Comparison of ENCODE assay signal across 15 cellular contexts in genomic region chr10:101289541-101289940, GRCh38.
DNase-seq lines count a peak whose midpoint lies in the region; ATAC-seq, FAIRE-seq and TF ChIP-seq lines count a peak whose summit lies in the region.
"Had no signal": no experiment of that assay in that cellular context is flagged by ENCODE, and none has a peak within 500 bp of the region (broad histone marks: within the 10 kb centered on the region; RNA-seq: fewer than 3 reads in every experiment).

No MANE protein-coding gene starts in this region.

- H2AFZ ChIP-seq in endothelial cell of umbilical vein (ENCODE audit: low read depth, low read length) (no peak overlapping the region), neuronal stem cell (ENCODE audit: low read length) (no peak overlapping the region)

- H3K9me3 ChIP-seq in endothelial cell of umbilical vein (replicated peaks; ENCODE audit: control insufficient read depth, insufficient read depth, low read length) (no peaks in the 10 kb centered on the region), neuronal stem cell (replicated peaks in 1 of 2; ENCODE audit: control insufficient read depth in 2 of 2, insufficient read depth in 1 of 2, low read depth in 1 of 2, low read length in 2 of 2) (no peaks in the 10 kb centered on the region)

- TF ChIP-seq CTCF in endothelial cell of umbilical vein (IDR thresholded peaks at IDR 0.05; ENCODE audit: extremely low read depth in 1 of 2, insufficient read depth in 1 of 2, low read depth in 1 of 2, low read length in 2 of 2) (no peak), foreskin keratinocyte (conservative IDR thresholded peaks at IDR 0.05) (no peak)

- no peak overlapping the region for H4K8ac ChIP-seq in neuronal stem cell (ENCODE audit: low read depth, low read length)

- H3K79me1 ChIP-seq in neuronal stem cell (ENCODE audit: low read depth, low read length): no peaks in the 10 kb centered on the region

- H2AK5ac ChIP-seq in neuronal stem cell (ENCODE audit: low read depth, low read length): no peak overlapping the region

- H3K27ac ChIP-seq in endothelial cell of umbilical vein (ENCODE audit: insufficient read depth, low read depth, low read length) (no peak overlapping the region), neuronal stem cell (replicated peaks; ENCODE audit: low read length) (no peak overlapping the region), foreskin keratinocyte (no peak overlapping the region)
- H3K27ac ChIP-seq: 22Rv1, BLaER1 had no signal

- H3K4me1 ChIP-seq in endothelial cell of umbilical vein (ENCODE audit: control insufficient read depth, extremely low read depth, insufficient read depth, low read length) (peaks cover 2% of the 10 kb centered on the region), neuronal stem cell (ENCODE audit: control insufficient read depth in 2 of 2, insufficient read depth in 1 of 2, low read depth in 1 of 2, low read length in 2 of 2) (peaks cover 14 to 36% of the 10 kb centered on the region in 2 donors), foreskin keratinocyte (no peaks in the 10 kb centered on the region)

- no TSS peak for BruUV-seq in endothelial cell of umbilical vein (replicated peaks; lab: Mats Ljungman, UMichigan)

- H3K27ac Mint-ChIP-seq in activated naive CD8-positive, alpha-beta T cell treated with anti-CD3 and anti-CD28 coated beads for 36 hours: no peak overlapping the region
- H3K27ac Mint-ChIP-seq: CD8-positive, alpha-beta memory T cell had no signal

- H2BK5ac ChIP-seq in neuronal stem cell (ENCODE audit: low read length): no peak overlapping the region

- H3K4me3 ChIP-seq in endothelial cell of umbilical vein (replicated peaks in 1 of 3; ENCODE audit: insufficient read depth in 1 of 3, low read depth in 1 of 3, low read length in 3 of 3) (no peak overlapping the region), neuronal stem cell (ENCODE audit: low read length in 2 of 2) (peak overlapping the region in 1 of 2 donors; percentile 3)
- H3K4me3 ChIP-seq: BLaER1 had no signal

- no peaks in the 10 kb centered on the region for H3K36me3 Mint-ChIP-seq in activated naive CD8-positive, alpha-beta T cell treated with anti-CD3 and anti-CD28 coated beads for 36 hours
- H3K36me3 Mint-ChIP-seq: CD8-positive, alpha-beta memory T cell had no signal

- no peaks in the 10 kb centered on the region for H3K9me1 ChIP-seq in endothelial cell of umbilical vein (replicated peaks; ENCODE audit: control insufficient read depth, extremely low read depth, insufficient read depth, low read length)

- H2BK15ac ChIP-seq in neuronal stem cell (ENCODE audit: low read length): no peak overlapping the region

- CTCF ChIA-PET in endothelial cell of umbilical vein (lab: Charles Lee): interaction anchor here (0.8 to 4.6 kb wide), 9 partner anchors 9 to 281 kb away, joined by 3 to 52 read pairs (median 23); no protein-coding TSS in a partner anchor

- H3K4me3 Mint-ChIP-seq in activated naive CD8-positive, alpha-beta T cell treated with anti-CD3 and anti-CD28 coated beads for 36 hours: no peak overlapping the region

- H3K27me3 Mint-ChIP-seq in activated naive CD8-positive, alpha-beta T cell treated with anti-CD3 and anti-CD28 coated beads for 36 hours: peaks cover 83% of the 10 kb centered on the region

- TF ChIP-seq POLR2A in endothelial cell of umbilical vein (IDR thresholded peaks at IDR 0.05; ENCODE audit: low read depth, low read length): no peak

- H3K4me1 Mint-ChIP-seq in activated naive CD8-positive, alpha-beta T cell treated with anti-CD3 and anti-CD28 coated beads for 36 hours: peaks cover 13% of the 10 kb centered on the region

- H2BK12ac ChIP-seq in neuronal stem cell (ENCODE audit: low read length): no peak overlapping the region

- dilution Hi-C loops in endothelial cell of umbilical vein (cut with MboI; ENCODE audit: extremely low pct_ligation_motif_present, low sequenced_read_pairs): no loop called here

- peak overlapping the region; percentile 56 for H3K23ac ChIP-seq in neuronal stem cell (ENCODE audit: low read depth, low read length, poor library complexity)

- no peak for FAIRE-seq in endothelial cell of umbilical vein (lab: Jason Lieb, UNC)

- peak; percentile 9 for DNase-seq in DMS79 (lab: John Stamatoyannopoulos, UW)
- DNase-seq in NCI-H510A (lab: John Stamatoyannopoulos, UW): peak; percentile 54
- DNase-seq in endothelial cell of umbilical vein (ENCODE audit: low read depth, low spot score): no peak
- no peak for DNase-seq in neuronal stem cell (ENCODE audit: low spot score)
- no peak for DNase-seq in cardiac septum (ENCODE audit: low spot score)
- no peak for DNase-seq in foreskin keratinocyte
- DNase-seq in activated naive CD8-positive, alpha-beta T cell treated with anti-CD3 and anti-CD28 coated beads for 36 hours: no peak
- no peak for DNase-seq in activated effector memory CD4-positive, alpha-beta T cell treated with Interleukin-2 at 50 U/mL for 16 hours
- DNase-seq: CD8-positive, alpha-beta memory T cell; DMS 273 treated with DMSO at 0.1 percent for 48 hours; NCI-H2227 treated with DMSO at 0.1 percent for 48 hours; SHP77 treated with DMSO at 0.1 percent for 48 hours had no signal

- H3K4ac ChIP-seq in neuronal stem cell (ENCODE audit: low read length): no peak overlapping the region

- no peak overlapping the region for H2BK120ac ChIP-seq in neuronal stem cell (ENCODE audit: low read depth, low read length)

- no peak for ATAC-seq in foreskin keratinocyte
- ATAC-seq: Panc1 had no signal

- H3K9ac ChIP-seq in endothelial cell of umbilical vein (replicated peaks; ENCODE audit: extremely low read depth, insufficient read depth, low read length) (no peak overlapping the region), neuronal stem cell (ENCODE audit: low read depth, low read length, poor library complexity) (no peak overlapping the region)
- H3K9ac ChIP-seq: BLaER1 had no signal

- no peak overlapping the region for H3K14ac ChIP-seq in neuronal stem cell (ENCODE audit: low read length)

- no peak overlapping the region for H3K18ac ChIP-seq in neuronal stem cell (ENCODE audit: low read length)

- intact Hi-C loops in endothelial cell of umbilical vein (cut with micrococcal nuclease) (no loop called here), cardiac septum (cut with DNase I) (no loop called here)

- no peak overlapping the region for H4K91ac ChIP-seq in neuronal stem cell (ENCODE audit: low read depth, low read length, poor library complexity)

- H3K79me2 ChIP-seq in endothelial cell of umbilical vein (ENCODE audit: control insufficient read depth, insufficient read depth, low read length): no peaks in the 10 kb centered on the region

- WGBS in neuronal stem cell (ENCODE audit: extremely low coverage in 2 of 2, insufficient read length in 2 of 2, insufficient replicate concordance in 1 of 2), 2 donors: no CpG with 5 or more reads among the region's 3 CpGs

- POLR2A ChIA-PET in endothelial cell of umbilical vein (lab: Charles Lee): no interaction called here

- H3K27me3 ChIP-seq in endothelial cell of umbilical vein (ENCODE audit: control insufficient read depth in 2 of 2, insufficient read depth in 2 of 2, low read length in 2 of 2): peaks cover 67 to 69% of the 10 kb centered on the region in 2 experiments
- H3K27me3 ChIP-seq in neuronal stem cell (ENCODE audit: control insufficient read depth in 3 of 3, insufficient read depth in 3 of 3, low read depth in 1 of 3, low read length in 3 of 3): peaks cover 22 to 91% (median 77%) of the 10 kb centered on the region in 3 experiments
- peaks cover 95% of the 10 kb centered on the region for H3K27me3 ChIP-seq in foreskin keratinocyte

- H3K9me3 Mint-ChIP-seq in activated naive CD8-positive, alpha-beta T cell treated with anti-CD3 and anti-CD28 coated beads for 36 hours: no peaks in the 10 kb centered on the region
- H3K9me3 Mint-ChIP-seq: CD8-positive, alpha-beta memory T cell had no signal

- no peak overlapping the region for H3K4me2 ChIP-seq in endothelial cell of umbilical vein (ENCODE audit: insufficient read depth, low read length)
- no peak overlapping the region for H3K4me2 ChIP-seq in neuronal stem cell (ENCODE audit: insufficient read depth, low read length, poor library complexity, severe bottlenecking)
- H3K4me2 ChIP-seq: BLaER1 had no signal

- H3K36me3 ChIP-seq in endothelial cell of umbilical vein (ENCODE audit: control insufficient read depth in 2 of 2, extremely low read depth in 1 of 2, insufficient read depth in 2 of 2, low read length in 2 of 2) (no peaks in the 10 kb centered on the region), neuronal stem cell (replicated peaks in 1 of 2; ENCODE audit: control insufficient read depth in 2 of 2, insufficient read depth in 2 of 2, low read length in 2 of 2) (no peaks in the 10 kb centered on the region)
- H3K36me3 ChIP-seq: BLaER1 had no signal

- no peaks in the 10 kb centered on the region for H4K20me1 ChIP-seq in endothelial cell of umbilical vein (replicated peaks; ENCODE audit: control insufficient read depth, extremely low read depth, insufficient read depth, low read length)

TF ChIP-seq in endothelial cell of umbilical vein, 7 proteins besides CTCF, POLR2A, EP300 and RAD21:
- no peak for TF ChIP-seq JUN (IDR thresholded peaks at IDR 0.05; ENCODE audit: borderline replicate concordance, insufficient read depth, insufficient read length, low read depth)
- no peak for TF ChIP-seq FOS (IDR thresholded peaks at IDR 0.05; ENCODE audit: borderline replicate concordance, insufficient read depth, low read length)
- peak; percentile 40 for TF ChIP-seq EZH2 (IDR thresholded peaks at IDR 0.05; ENCODE audit: borderline replicate concordance, low read depth, low read length, severe bottlenecking)

Comparison
In these comparisons a context has a peak if more than half of its experiments do, and no peak if none do; other contexts are left out.
1. DNase-seq: peak in DMS79 (single experiment) and NCI-H510A (single experiment); none in endothelial cell of umbilical vein (single experiment), neuronal stem cell (single experiment), cardiac septum (single experiment), foreskin keratinocyte (0 of 2), activated naive CD8-positive, alpha-beta T cell treated with anti-CD3 and anti-CD28 coated beads for 36 hours (single experiment) and activated effector memory CD4-positive, alpha-beta T cell treated with Interleukin-2 at 50 U/mL for 16 hours (single experiment).